Comparison of ENCODE assay signal across 27 cellular contexts in the genomic region with DNA sequence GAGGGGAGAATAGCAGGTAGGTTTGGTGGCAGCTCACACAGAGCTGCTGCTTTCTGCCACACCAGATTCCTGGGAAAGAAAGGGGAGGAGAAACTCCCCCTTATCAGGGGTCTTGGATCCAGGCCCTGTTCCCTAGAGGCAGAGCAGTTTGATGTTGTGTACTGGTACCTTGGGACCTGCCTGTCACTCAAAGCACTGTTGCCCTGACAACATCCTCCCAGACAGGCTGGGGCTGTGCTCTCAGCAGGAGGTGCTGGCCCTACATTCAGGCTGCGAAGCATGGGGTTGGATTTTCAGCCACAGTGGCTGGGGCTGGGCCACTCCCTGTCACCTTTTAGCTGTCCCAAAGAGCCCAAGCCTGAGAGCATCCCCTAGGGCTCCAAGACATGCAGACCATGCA.
A peak's percentile ranks its signal among the peaks of the same experiment; 100 is the strongest.
DNase-seq lines count a peak whose midpoint lies in the region; ATAC-seq and TF ChIP-seq lines count a peak whose summit lies in the region.
"Had no signal": no experiment of that assay in that cellular context is flagged by ENCODE, and none has a peak within 500 bp of the region (broad histone marks: within the 10 kb centered on the region; RNA-seq: fewer than 3 reads in every experiment).

No MANE protein-coding gene starts in this region.

- H3K4me1 ChIP-seq in foreskin keratinocyte: no peaks in the 10 kb centered on the region
- H3K4me1 ChIP-seq: esophagus muscularis mucosa, SJSA1, uterus had no signal

- no peak overlapping the region for H3K27ac ChIP-seq in foreskin keratinocyte
- H3K27ac ChIP-seq: esophagus muscularis mucosa, SJSA1, thoracic aorta, uterus had no signal

- no peaks in the 10 kb centered on the region for H3K27me3 ChIP-seq in foreskin keratinocyte
- H3K27me3 ChIP-seq: uterus had no signal

- in situ Hi-C loops in G401 (cut with HindIII; ENCODE audit: low sequenced_read_pairs): no loop called here

- peak; percentile 32 for DNase-seq in G401 (ENCODE audit: low spot score)
- DNase-seq in NCI-H1694 (lab: John Stamatoyannopoulos, UW): peak; percentile 45
- peak; percentile 65 for DNase-seq in SK-N-DZ (ENCODE audit: low spot score)
- peak; percentile 50 for DNase-seq in iPS-NIHi7 (ENCODE audit: extremely low spot score)
- no peak for DNase-seq in foreskin keratinocyte
- no peak for DNase-seq in NCI-H446 treated with DMSO at 0.1 percent for 48 hours (lab: John Stamatoyannopoulos, UW)
- no peak for DNase-seq in activated CD4-positive, alpha-beta T cell treated with anti-CD3 and anti-CD28 coated beads for 36 hours
- no peak for DNase-seq in germinal center (ENCODE audit: low spot score)
- DNase-seq: activated CD8-positive, alpha-beta T cell treated with anti-CD3 and anti-CD28 coated beads, Interleukin-2, amount 10 ng/mL, durations not matched to agents 7 days and 5 days; aorta; C1 segment of cervical spinal cord; COR-L47; DMS79 treated with DMSO at 0.1 percent for 48 hours; foreskin melanocyte; hippocampal formation; Kasumi-1; left ventricle myocardium superior; naive B cell; NCI-H2029; uterus had no signal

- CTCF ChIA-PET in activated CD4-positive, alpha-beta T cell treated with anti-CD3 and anti-CD28 coated beads for 36 hours (lab: Charles Lee): interaction anchor here (0.7 kb wide), 1 partner anchor 340 kb away, joined by 4 read pairs; no protein-coding TSS in a partner anchor

- no peak overlapping the region for H3K4me3 Mint-ChIP-seq in activated CD4-positive, alpha-beta T cell treated with anti-CD3 and anti-CD28 coated beads for 36 hours
- H3K4me3 Mint-ChIP-seq: activated CD8-positive, alpha-beta T cell treated with anti-CD3 and anti-CD28 coated beads, Interleukin-2, amount 10 ng/mL, durations not matched to agents 7 days and 5 days; activated naive CD8-positive, alpha-beta T cell; mesothelial cell of epicardium; naive B cell; stimulated activated naive CD8-positive, alpha-beta T cell treated with anti-CD3 and anti-CD28 coated beads, Interleukin-15, Interleukin-2, amounts not matched to agents 100 ng/mL and 50 ng/mL, for 24 hours had no signal

- no peak overlapping the region for H3K27ac Mint-ChIP-seq in activated CD4-positive, alpha-beta T cell treated with anti-CD3 and anti-CD28 coated beads for 36 hours
- H3K27ac Mint-ChIP-seq: activated CD8-positive, alpha-beta T cell treated with anti-CD3 and anti-CD28 coated beads, Interleukin-2, amount 10 ng/mL, durations not matched to agents 7 days and 5 days; activated naive CD8-positive, alpha-beta T cell; activated T-helper 2 cell treated with anti-CD3 and anti-CD28 coated beads, Interferon-gamma antibody, Interleukin-2, Interleukin-4, amounts not matched to agents 10 μg/mL and 5 μg/mL and 100 μg/mL, durations not matched to agents 14 hours and 24 hours and 36 hours; mesothelial cell of epicardium; stimulated activated naive CD8-positive, alpha-beta T cell treated with anti-CD3 and anti-CD28 coated beads, Interleukin-15, Interleukin-2, amounts not matched to agents 100 ng/mL and 50 ng/mL, for 24 hours had no signal

- no peaks in the 10 kb centered on the region for H3K9me3 Mint-ChIP-seq in activated CD4-positive, alpha-beta T cell treated with anti-CD3 and anti-CD28 coated beads for 36 hours (ENCODE audit: low read depth)
- H3K9me3 Mint-ChIP-seq: activated T-helper 2 cell treated with anti-CD3 and anti-CD28 coated beads, Interferon-gamma antibody, Interleukin-2, Interleukin-4, amounts not matched to agents 10 μg/mL and 5 μg/mL and 100 μg/mL, durations not matched to agents 14 hours and 24 hours and 36 hours; mesothelial cell of epicardium; naive B cell; stimulated activated naive CD8-positive, alpha-beta T cell treated with anti-CD3 and anti-CD28 coated beads, Interleukin-15, Interleukin-2, amounts not matched to agents 100 ng/mL and 50 ng/mL, for 24 hours had no signal

- no peaks in the 10 kb centered on the region for H3K36me3 Mint-ChIP-seq in activated CD4-positive, alpha-beta T cell treated with anti-CD3 and anti-CD28 coated beads for 36 hours (ENCODE audit: low read depth)
- H3K36me3 Mint-ChIP-seq: activated naive CD8-positive, alpha-beta T cell; mesothelial cell of epicardium; naive B cell had no signal

- TF ChIP-seq CTCF in foreskin keratinocyte (conservative IDR thresholded peaks at IDR 0.05): no peak

- H3K27me3 Mint-ChIP-seq in activated CD4-positive, alpha-beta T cell treated with anti-CD3 and anti-CD28 coated beads for 36 hours: peaks cover 5% of the 10 kb centered on the region

- ATAC-seq in foreskin keratinocyte: no peak
- ATAC-seq in activated CD4-positive, alpha-beta T cell treated with anti-CD3 and anti-CD28 coated beads for 36 hours: no peak
- ATAC-seq: activated CD8-positive, alpha-beta T cell treated with anti-CD3 and anti-CD28 coated beads, Interleukin-2, amount 10 ng/mL, durations not matched to agents 7 days and 5 days; left ventricle myocardium superior had no signal

- intact Hi-C loops in activated CD4-positive, alpha-beta T cell treated with anti-CD3 and anti-CD28 coated beads for 36 hours (cut with DNase I, micrococcal nuclease): no loop called here

- POLR2A ChIA-PET in activated CD4-positive, alpha-beta T cell treated with anti-CD3 and anti-CD28 coated beads for 36 hours (lab: Charles Lee): no interaction called here

- H3K4me1 Mint-ChIP-seq in activated CD4-positive, alpha-beta T cell treated with anti-CD3 and anti-CD28 coated beads for 36 hours: no peaks in the 10 kb centered on the region
- H3K4me1 Mint-ChIP-seq: mesothelial cell of epicardium, naive B cell had no signal

Comparison
In these comparisons a context has a peak if more than half of its experiments do, and no peak if none do; other contexts are left out.
1. DNase-seq: peak in G401 (single experiment), NCI-H1694 (single experiment), SK-N-DZ (single experiment) and iPS-NIHi7 (single experiment); none in foreskin keratinocyte (0 of 2), NCI-H446 treated with DMSO at 0.1 percent for 48 hours (single experiment), activated CD4-positive, alpha-beta T cell treated with anti-CD3 and anti-CD28 coated beads for 36 hours (single experiment) and germinal center (single experiment).